In genomic region chr3:119700269-119700919, GRCh38 we compare ENCODE assay signal across 9 cellular contexts. TPM values are rescaled to one million over a fixed set of nuclear protein-coding genes. Genes with fewer than 3 reads are reported as not detected.
DNase-seq lines count a peak whose midpoint lies in the region; ATAC-seq lines count a peak whose summit lies in the region.
"Had no signal": no experiment of that assay in that cellular context is flagged by ENCODE, and none has a peak within 500 bp of the region (broad histone marks: within the 10 kb centered on the region; RNA-seq: fewer than 3 reads in every experiment).

No MANE protein-coding gene starts in this region.

- H3K36me3 Mint-ChIP-seq in activated naive CD4-positive, alpha-beta T cell treated with anti-CD3 and anti-CD28 coated beads, Interleukin-2, amount 50 U/mL, for 72 hours: peaks cover 9 to 26% of the 10 kb centered on the region in 2 donors

- peak overlapping the region; percentile 24 to 84 for H3K27ac Mint-ChIP-seq in activated naive CD4-positive, alpha-beta T cell treated with anti-CD3 and anti-CD28 coated beads, Interleukin-2, amount 50 U/mL, for 72 hours
- H3K27ac Mint-ChIP-seq: nephron had no signal

- H3K9me3 Mint-ChIP-seq in activated naive CD4-positive, alpha-beta T cell treated with anti-CD3 and anti-CD28 coated beads, Interleukin-2, amount 50 U/mL, for 72 hours: peaks cover 13 to 19% of the 10 kb centered on the region in 2 donors
- H3K9me3 Mint-ChIP-seq: nephron had no signal

- DNase-seq in activated naive CD4-positive, alpha-beta T cell treated with Interleukin-2 at 50 U/mL for 16 hours: peak; percentile 7
- no peak for DNase-seq in activated naive CD4-positive, alpha-beta T cell (lab: John Stamatoyannopoulos, UW)
- DNase-seq in activated naive CD4-positive, alpha-beta T cell treated with anti-CD3 and anti-CD28 coated beads, Interleukin-2, amount 50 U/mL, for 72 hours (ENCODE audit: low spot score in 2 of 2): peak; percentile 17 to 65
- DNase-seq in pons (ENCODE audit: low spot score) (peak; percentile 52), NCI-H524 (lab: John Stamatoyannopoulos, UW) (no peak), left cardiac atrium (no peak), HK-2 (ENCODE audit: unreplicated experiment) (no peak)

- ATAC-seq in HG03439 (IDR thresholded peaks at IDR 0.05; ENCODE audit: unreplicated experiment): peak; percentile 53
- peak; percentile 61 to 67 for ATAC-seq in activated naive CD4-positive, alpha-beta T cell treated with anti-CD3 and anti-CD28 coated beads, Interleukin-2, amount 50 U/mL, for 72 hours
- ATAC-seq in left cardiac atrium: no peak

- intact Hi-C loops in left cardiac atrium (cut with DNase I): no loop called here

RNA-seq across cellular contexts. Expression of gene CFAP91, which starts 2.4 kb away (rescaled TPM):
- under 1 TPM; 0.25 to 0.68 TPM for total RNA-seq in activated naive CD4-positive, alpha-beta T cell treated with anti-CD3 and anti-CD28 coated beads, Interleukin-2, amount 50 U/mL, for 72 hours
- total RNA-seq in left cardiac atrium: under 1 TPM; 0.58 to 0.91 TPM

RNA-seq across cellular contexts. Expression of gene COX17, which starts 23.2 kb away (rescaled TPM):
- total RNA-seq in activated naive CD4-positive, alpha-beta T cell treated with anti-CD3 and anti-CD28 coated beads, Interleukin-2, amount 50 U/mL, for 72 hours: 10 to 100 TPM; 76.2 to 78.2 TPM
- total RNA-seq in left cardiac atrium: 100 to 1,000 TPM; 101 to 120 TPM

RNA-seq across cellular contexts. Expression of gene POPDC2, which starts 40.0 kb away (rescaled TPM):
- 1 to 10 TPM in 1 of 2 donors, under 1 TPM in 1; 0.73 to 1.9 TPM for total RNA-seq in activated naive CD4-positive, alpha-beta T cell treated with anti-CD3 and anti-CD28 coated beads, Interleukin-2, amount 50 U/mL, for 72 hours
- 100 to 1,000 TPM; 383 to 677 TPM for total RNA-seq in left cardiac atrium

Comparison
In these comparisons a context has a peak if more than half of its experiments do, and no peak if none do; other contexts are left out.
1. DNase-seq: peak in activated naive CD4-positive, alpha-beta T cell treated with Interleukin-2 at 50 U/mL for 16 hours (single experiment), activated naive CD4-positive, alpha-beta T cell treated with anti-CD3 and anti-CD28 coated beads, Interleukin-2, amount 50 U/mL, for 72 hours (2 of 2) and pons (single experiment); none in activated naive CD4-positive, alpha-beta T cell (0 of 4), NCI-H524 (0 of 2), left cardiac atrium (single experiment) and HK-2 (single experiment).
2. ATAC-seq: peak in HG03439 (single experiment) and activated naive CD4-positive, alpha-beta T cell treated with anti-CD3 and anti-CD28 coated beads, Interleukin-2, amount 50 U/mL, for 72 hours (2 of 2); none in left cardiac atrium (0 of 2).
3. RNA of gene POPDC2, which starts 40.0 kb away (total RNA-seq): 383 to 677 TPM in left cardiac atrium; 0.73 to 1.9 TPM in activated naive CD4-positive, alpha-beta T cell treated with anti-CD3 and anti-CD28 coated beads, Interleukin-2, amount 50 U/mL, for 72 hours; every median in the first group is over 100 times any median in the second.